7 cellular contexts compared by ENCODE assay signal in the genomic region with DNA sequence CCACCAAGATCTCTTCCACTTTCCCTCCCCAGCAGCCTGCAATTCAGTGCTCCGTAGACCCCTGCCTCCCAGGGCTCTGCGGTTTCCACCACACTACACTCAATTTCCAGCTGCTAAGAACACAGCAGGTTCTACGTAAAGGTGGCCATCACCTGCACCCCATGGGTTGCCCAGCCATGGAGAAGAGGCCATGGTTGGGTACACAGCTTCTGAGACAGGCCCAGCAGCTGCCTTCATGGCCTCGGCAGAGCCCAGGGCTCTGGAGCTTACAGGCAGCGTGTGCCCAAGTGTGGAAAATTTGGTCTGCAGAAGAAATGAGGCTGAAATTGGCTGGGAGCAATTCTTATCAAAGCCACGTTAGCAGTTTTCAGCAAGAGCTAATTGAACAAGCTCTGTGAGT.
A peak's percentile ranks its signal among the peaks of the same experiment; 100 is the strongest.
DNase-seq lines count a peak whose midpoint lies in the region; ATAC-seq, FAIRE-seq and TF ChIP-seq lines count a peak whose summit lies in the region.
"Not testable (repeated sequence)": the region's sequence is repeated elsewhere in the genome, so short reads cannot be mapped to it uniquely, and the experiment has no call there.

No MANE protein-coding gene starts in this region.

- ATAC-seq in stimulated activated naive B cell treated with anti-CD40 and anti-IgM and Interleukin-4, amounts not matched to agents 10 μg/mL and 1 μg/mL and 100 μg/mL, for 72 hours (replicated peaks): not testable (repeated sequence)

- H3K27ac Mint-ChIP-seq in T-helper 1 cell treated with Interleukin-12 subunit alpha and Interleukin-12 subunit beta and Interleukin-4 antibody, amounts not matched to agents 30 μg/mL and 1 μg/mL, for 36 hours: peak overlapping the region; percentile 15
- H3K27ac Mint-ChIP-seq in activated T-cell treated with anti-CD3 and anti-CD28 coated beads, Interleukin-2, amount 50 U/mL, for 24 hours: not testable (repeated sequence)
- H3K27ac Mint-ChIP-seq in nephron: peak overlapping the region in 2 of 3 experiments; percentile 54 to 69
- peak overlapping the region; percentile 77 for H3K27ac Mint-ChIP-seq in stimulated activated naive B cell treated with anti-CD40 and anti-IgM and Interleukin-4, amounts not matched to agents 10 μg/mL and 1 μg/mL and 100 μg/mL, for 72 hours

- not testable (repeated sequence) for H3K36me3 Mint-ChIP-seq in T-helper 1 cell treated with Interleukin-12 subunit alpha and Interleukin-12 subunit beta and Interleukin-4 antibody, amounts not matched to agents 30 μg/mL and 1 μg/mL, for 36 hours (ENCODE audit: low read depth); activated T-cell treated with anti-CD3 and anti-CD28 coated beads, Interleukin-2, amount 50 U/mL, for 24 hours (ENCODE audit: low read depth); nephron (ENCODE audit: low read depth); stimulated activated naive B cell treated with anti-CD40 and anti-IgM and Interleukin-4, amounts not matched to agents 10 μg/mL and 1 μg/mL and 100 μg/mL, for 72 hours

- H3K9me3 Mint-ChIP-seq in T-helper 1 cell treated with Interleukin-12 subunit alpha and Interleukin-12 subunit beta and Interleukin-4 antibody, amounts not matched to agents 30 μg/mL and 1 μg/mL, for 36 hours; activated T-cell treated with anti-CD3 and anti-CD28 coated beads, Interleukin-2, amount 50 U/mL, for 24 hours; nephron; stimulated activated naive B cell treated with anti-CD40 and anti-IgM and Interleukin-4, amounts not matched to agents 10 μg/mL and 1 μg/mL and 100 μg/mL, for 72 hours: not testable (repeated sequence)

- not testable (repeated sequence) for H3K4me3 Mint-ChIP-seq in T-helper 1 cell treated with Interleukin-12 subunit alpha and Interleukin-12 subunit beta and Interleukin-4 antibody, amounts not matched to agents 30 μg/mL and 1 μg/mL, for 36 hours; activated T-cell treated with anti-CD3 and anti-CD28 coated beads, Interleukin-2, amount 50 U/mL, for 24 hours; nephron
- peak overlapping the region in 1 of 2 donors; percentile 9 for H3K4me3 Mint-ChIP-seq in stimulated activated naive B cell treated with anti-CD40 and anti-IgM and Interleukin-4, amounts not matched to agents 10 μg/mL and 1 μg/mL and 100 μg/mL, for 72 hours

- not testable (repeated sequence) for H3K27me3 Mint-ChIP-seq in T-helper 1 cell treated with Interleukin-12 subunit alpha and Interleukin-12 subunit beta and Interleukin-4 antibody, amounts not matched to agents 30 μg/mL and 1 μg/mL, for 36 hours (ENCODE audit: low read depth); activated T-cell treated with anti-CD3 and anti-CD28 coated beads, Interleukin-2, amount 50 U/mL, for 24 hours; nephron (ENCODE audit: low read depth); stimulated activated naive B cell treated with anti-CD40 and anti-IgM and Interleukin-4, amounts not matched to agents 10 μg/mL and 1 μg/mL and 100 μg/mL, for 72 hours

- H3K27ac ChIP-seq in C4-2B: peak overlapping the region; percentile 96

- not testable (repeated sequence) for DNase-seq in HTR-8/SVneo (ENCODE audit: insufficient read length, low spot score); stimulated activated naive B cell treated with anti-CD40 and anti-IgM and Interleukin-4, amounts not matched to agents 10 μg/mL and 1 μg/mL and 100 μg/mL, for 72 hours
- DNase-seq in activated T-cell treated with anti-CD3 and anti-CD28 coated beads, Interleukin-2, amount 50 U/mL, for 24 hours: peak; percentile 17

- not testable (repeated sequence) for TF ChIP-seq CTCF in C4-2B (conservative IDR thresholded peaks at IDR 0.05); nephron (IDR thresholded peaks at IDR 0.05; ENCODE audit: unreplicated experiment in 3 of 3)

- H3K4me1 Mint-ChIP-seq in T-helper 1 cell treated with Interleukin-12 subunit alpha and Interleukin-12 subunit beta and Interleukin-4 antibody, amounts not matched to agents 30 μg/mL and 1 μg/mL, for 36 hours (ENCODE audit: low read depth): peaks cover 33% of the 10 kb centered on the region
- peaks cover 51% of the 10 kb centered on the region for H3K4me1 Mint-ChIP-seq in activated T-cell treated with anti-CD3 and anti-CD28 coated beads, Interleukin-2, amount 50 U/mL, for 24 hours (ENCODE audit: low read depth)
- H3K4me1 Mint-ChIP-seq in nephron: peaks cover 21% of the 10 kb centered on the region
- H3K4me1 Mint-ChIP-seq in stimulated activated naive B cell treated with anti-CD40 and anti-IgM and Interleukin-4, amounts not matched to agents 10 μg/mL and 1 μg/mL and 100 μg/mL, for 72 hours: peaks cover 23 to 37% of the 10 kb centered on the region in 2 donors

- FAIRE-seq in HTR-8/SVneo (lab: Jason Lieb, UNC) (peak; percentile 81), islet of Langerhans (lab: Jason Lieb, UNC) (peak; percentile 100)
